Comparison of ENCODE assay signal across 8 cellular contexts in genomic region chr20:32674362-32674789, GRCh38. TPM values are rescaled to one million over a fixed set of nuclear protein-coding genes. Genes with fewer than 3 reads are reported as not detected.
DNase-seq lines count a peak whose midpoint lies in the region; ATAC-seq lines count a peak whose summit lies in the region.

No MANE protein-coding gene starts in this region.

- DNase-seq in DMS 273 treated with DMSO at 0.1 percent for 48 hours (lab: John Stamatoyannopoulos, UW) (peak; percentile 3), SIG-M5 (lab: John Stamatoyannopoulos, UW) (peak; percentile 60), iPS-NIHi11 (ENCODE audit: low spot score) (peak; percentile 79)
- peak; percentile 78 for DNase-seq in Jurkat, Clone E6-1 (ENCODE audit: low read depth, low spot score)
- peak; percentile 87 for DNase-seq in activated effector memory CD4-positive, alpha-beta T cell treated with anti-CD3 and anti-CD28 coated beads, Interleukin-2, amount 50 U/mL, for 16 hours
- peak; percentile 33 to 55 (median 45) for DNase-seq in stimulated activated CD4-positive, alpha-beta T cell treated with anti-CD3 and anti-CD28 coated beads, TNF-alpha, amount 100 ng/mL, for 1 hour (ENCODE audit: low read depth in 3 of 3, low spot score in 1 of 3)

- ATAC-seq in GM18498 (IDR thresholded peaks at IDR 0.05; ENCODE audit: unreplicated experiment) (no peak), GM18511 (IDR thresholded peaks at IDR 0.05; ENCODE audit: unreplicated experiment) (no peak)

- no peak overlapping the region for H3K4me3 ChIP-seq in Jurkat, Clone E6-1 (ENCODE audit: low read length)

RNA-seq across cellular contexts. Expression of gene C20orf203, which starts 0.6 kb away (rescaled TPM):
- not detected for polyA plus RNA-seq in Jurkat, Clone E6-1 (2012; ENCODE audit: insufficient read depth, insufficient read length)

Comparison
In these comparisons a context has a peak if more than half of its experiments do, and no peak if none do; other contexts are left out.
1. DNase-seq: peak in every context shown above with its lines; median percentile 87 in activated effector memory CD4-positive, alpha-beta T cell treated with anti-CD3 and anti-CD28 coated beads, Interleukin-2, amount 50 U/mL, for 16 hours; 79 in iPS-NIHi11; 78 in Jurkat, Clone E6-1; 60 in SIG-M5; 45 in stimulated activated CD4-positive, alpha-beta T cell treated with anti-CD3 and anti-CD28 coated beads, TNF-alpha, amount 100 ng/mL, for 1 hour; 3 in DMS 273 treated with DMSO at 0.1 percent for 48 hours.